In genomic region chr10:100912013-100912608, GRCh38 we compare ENCODE assay signal across 8 cellular contexts. TPM values are rescaled to one million over a fixed set of nuclear protein-coding genes. Genes with fewer than 3 reads are reported as not detected.
DNase-seq lines count a peak whose midpoint lies in the region; ATAC-seq and TF ChIP-seq lines count a peak whose summit lies in the region.

No MANE protein-coding gene starts in this region.

- H3K9me3 Mint-ChIP-seq in activated T-helper 17 cell treated with anti-CD3 and anti-CD28 coated beads, Interleukin-2, amount 50 U/mL, for 72 hours = no peaks in the 10 kb centered on the region

- H3K4me3 Mint-ChIP-seq in activated T-helper 17 cell treated with anti-CD3 and anti-CD28 coated beads, Interleukin-2, amount 50 U/mL, for 72 hours = peak overlapping the region; percentile 99

- H3K27ac ChIP-seq in 22Rv1 (peak overlapping the region; percentile 84), substantia nigra (ENCODE audit: low read depth, low read length, poor library complexity, severe bottlenecking) (peak overlapping the region; percentile 98)

- DNase-seq in substantia nigra (lab: John Stamatoyannopoulos, UW) (peak in 1 of 49 donors; percentile 35), UCSD-AML1 (lab: John Stamatoyannopoulos, UW; ENCODE audit: unreplicated experiment) (no peak)
- no peak for DNase-seq in central memory CD4-positive, alpha-beta T cell

- no peak for ATAC-seq in activated T-helper 17 cell treated with anti-CD3 and anti-CD28 coated beads, Interleukin-2, amount 50 U/mL, for 72 hours (replicated peaks)
- ATAC-seq in GM19455 (IDR thresholded peaks at IDR 0.05; ENCODE audit: unreplicated experiment) = no peak

- H3K27me3 Mint-ChIP-seq in activated T-helper 17 cell treated with anti-CD3 and anti-CD28 coated beads, Interleukin-2, amount 50 U/mL, for 72 hours = no peaks in the 10 kb centered on the region

- peak overlapping the region; percentile 97 for H3K27ac Mint-ChIP-seq in activated T-helper 17 cell treated with anti-CD3 and anti-CD28 coated beads, Interleukin-2, amount 50 U/mL, for 72 hours

- peaks cover 21% of the 10 kb centered on the region for H3K4me1 Mint-ChIP-seq in activated T-helper 17 cell treated with anti-CD3 and anti-CD28 coated beads, Interleukin-2, amount 50 U/mL, for 72 hours

- peaks cover 40% of the 10 kb centered on the region for H3K36me3 Mint-ChIP-seq in activated T-helper 17 cell treated with anti-CD3 and anti-CD28 coated beads, Interleukin-2, amount 50 U/mL, for 72 hours (ENCODE audit: low read depth)

- TF ChIP-seq CTCF in 22Rv1 (IDR thresholded peaks at IDR 0.05) (no peak), GM12875 (IDR thresholded peaks at IDR 0.05; ENCODE audit: borderline replicate concordance, insufficient read depth, low read depth, low read length) (no peak)

- H3K4me3 ChIP-seq in GM12875 (ENCODE audit: low read depth, low read length) (peak overlapping the region; percentile 99), iPS-18c (ENCODE audit: insufficient read depth, low read depth, low read length) (peak overlapping the region; percentile 67; the same call in 1 of the 2 replicates)

- no peaks in the 10 kb centered on the region for H3K9me3 ChIP-seq in iPS-18c (ENCODE audit: control insufficient read depth, insufficient read depth, low read length)

RNA-seq across cellular contexts. Expression of gene SLF2, which starts 0.7 kb away (rescaled TPM):
- 10 to 100 TPM; 41.3 to 44.1 TPM for total RNA-seq in activated T-helper 17 cell treated with anti-CD3 and anti-CD28 coated beads, Interleukin-2, amount 50 U/mL, for 72 hours

RNA-seq across cellular contexts. Expression of gene SEMA4G, which starts 57.2 kb away (rescaled TPM):
- 1 to 10 TPM; 1.4 to 3.8 TPM for total RNA-seq in activated T-helper 17 cell treated with anti-CD3 and anti-CD28 coated beads, Interleukin-2, amount 50 U/mL, for 72 hours
